3 cellular contexts compared by ENCODE assay signal in genomic region chr19:18780631-18781030, GRCh38.
TF ChIP-seq lines count a peak whose summit lies in the region.

No MANE protein-coding gene starts in this region.

TF ChIP-seq in SK-N-SH, 30 proteins besides CTCF, POLR2A, EP300 and RAD21:
- TF ChIP-seq SMC3 (IDR thresholded peaks at IDR 0.05; ENCODE audit: low read depth, low read length) = 0 out of 2 replicates have a peak, but pooled peaks have one; percentile 4
- TF ChIP-seq IRF3 (IDR thresholded peaks at IDR 0.05; ENCODE audit: low read depth, low read length) = no peak
- TF ChIP-seq MEF2A (IDR thresholded peaks at IDR 0.05; ENCODE audit: borderline replicate concordance, low read depth) = no peak
- TF ChIP-seq NFIC (IDR thresholded peaks at IDR 0.05; ENCODE audit: borderline replicate concordance) = no peak
- no peak for TF ChIP-seq MAX (IDR thresholded peaks at IDR 0.05; ENCODE audit: low read depth)

TF ChIP-seq in SK-N-SH treated with all-trans-retinoic acid at 6 μM for 48 hours, 23 proteins besides CTCF, POLR2A, EP300 and RAD21:
- TF ChIP-seq SNAI2 (CRISPR knock-in tag; IDR thresholded peaks at IDR 0.05) (no peak), PPARA (CRISPR knock-in tag; IDR thresholded peaks at IDR 0.05; ENCODE audit: borderline replicate concordance) (no peak), CSRNP3 (CRISPR knock-in tag; IDR thresholded peaks at IDR 0.05) (no peak), ARNTL (CRISPR knock-in tag; IDR thresholded peaks at IDR 0.05; ENCODE audit: borderline replicate concordance, low read depth) (no peak), ZC3H10 (CRISPR knock-in tag; IDR thresholded peaks at IDR 0.05) (no peak), PATZ1 (CRISPR knock-in tag; IDR thresholded peaks at IDR 0.05; ENCODE audit: borderline replicate concordance) (no peak)
TF ChIP-seq in SK-N-SH treated with all-trans-retinoic acid at 6 μM for 48 hours: peak in this region for 0.

TF ChIP-seq in GM23338, 12 proteins besides CTCF, POLR2A, EP300 and RAD21:
- TF ChIP-seq EZH2 (IDR thresholded peaks at IDR 0.05; ENCODE audit: low read depth, unreplicated experiment) = no peak
- TF ChIP-seq CREB1 (CRISPR knock-in tag; IDR thresholded peaks at IDR 0.05; ENCODE audit: low read depth) = no peak
- no peak for TF ChIP-seq EZH2phosphoT487 (IDR thresholded peaks at IDR 0.05; ENCODE audit: unreplicated experiment)
- no peak for TF ChIP-seq ETS1 (IDR thresholded peaks at IDR 0.05)
- no peak for TF ChIP-seq REST (IDR thresholded peaks at IDR 0.05; ENCODE audit: unreplicated experiment)
- no peak for TF ChIP-seq POLR2AphosphoS5 (IDR thresholded peaks at IDR 0.05; ENCODE audit: low read depth)
- no peak for TF ChIP-seq NANOG (IDR thresholded peaks at IDR 0.05; ENCODE audit: borderline replicate concordance)
- TF ChIP-seq ZNF331 (CRISPR knock-in tag; IDR thresholded peaks at IDR 0.05; ENCODE audit: low read depth) = no peak
- no peak for TF ChIP-seq JUNB (IDR thresholded peaks at IDR 0.05; ENCODE audit: unreplicated experiment)
- TF ChIP-seq ZNF114 (CRISPR knock-in tag; IDR thresholded peaks at IDR 0.05) = no peak
- TF ChIP-seq STAT1 (IDR thresholded peaks at IDR 0.05; ENCODE audit: unreplicated experiment) = no peak
- TF ChIP-seq ZNF462 (CRISPR knock-in tag; IDR thresholded peaks at IDR 0.05) = no peak
